Comparison of ENCODE assay signal across 20 cellular contexts in the genomic region with DNA sequence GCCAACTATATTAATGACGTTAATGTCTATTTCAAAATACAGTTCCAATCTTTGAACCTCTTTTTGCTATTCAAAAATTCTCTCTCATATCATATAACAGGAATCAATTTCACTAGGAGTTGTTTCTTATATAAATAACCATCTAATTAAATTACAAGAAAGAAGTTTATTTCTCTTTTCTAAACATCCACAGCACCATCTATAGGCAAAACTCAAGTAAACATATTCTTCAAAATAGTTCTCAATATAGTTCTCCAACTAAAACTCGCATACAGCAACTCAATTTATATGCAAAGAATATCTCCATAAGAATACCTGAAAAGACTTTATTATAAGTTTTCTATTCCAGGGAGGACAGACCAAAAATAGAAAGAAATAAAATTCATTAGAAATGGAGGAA.
DNase-seq lines count a peak whose midpoint lies in the region; ATAC-seq, FAIRE-seq and TF ChIP-seq lines count a peak whose summit lies in the region.
"Had no signal": no experiment of that assay in that cellular context is flagged by ENCODE, and none has a peak within 500 bp of the region (broad histone marks: within the 10 kb centered on the region; RNA-seq: fewer than 3 reads in every experiment).

No MANE protein-coding gene starts in this region.

- H3K9me3 ChIP-seq in SK-N-SH = no peaks in the 10 kb centered on the region
- no peaks in the 10 kb centered on the region for H3K9me3 ChIP-seq in OCI-LY7 (ENCODE audit: low read length)
- no peaks in the 10 kb centered on the region for H3K9me3 ChIP-seq in esophagus squamous epithelium
- H3K9me3 ChIP-seq: Caco-2, MG63 had no signal

- H3K9me2 ChIP-seq in SK-N-SH = no peaks in the 10 kb centered on the region
- no peaks in the 10 kb centered on the region for H3K9me2 ChIP-seq in OCI-LY7 (ENCODE audit: insufficient read depth, low read length)

- no peak overlapping the region for H2AFZ ChIP-seq in SK-N-SH (ENCODE audit: low read depth)
- H2AFZ ChIP-seq in OCI-LY7 (ENCODE audit: low read length) = no peak overlapping the region

- H3K79me2 ChIP-seq in SK-N-SH (ENCODE audit: insufficient read depth) (peaks cover 3% of the 10 kb centered on the region; the same call in 1 of the 2 replicates), OCI-LY7 (ENCODE audit: insufficient read depth, low read depth, low read length) (no peaks in the 10 kb centered on the region)

- TF ChIP-seq POLR2A in esophagus squamous epithelium (IDR thresholded peaks at IDR 0.05) = no peak

- DNase-seq in SK-N-SH (no peak), OCI-LY7 (ENCODE audit: low spot score) (no peak), frontal cortex (ENCODE audit: low spot score in 2 of 2) (no peak), esophagus squamous epithelium (lab: John Stamatoyannopoulos, UW) (no peak), NCI-H1417 (lab: John Stamatoyannopoulos, UW) (no peak), head of caudate nucleus (no peak)
- DNase-seq: 8988T, Caco-2, KBM-7, MG63, NCI-H1105 treated with DMSO at 0.1 percent for 48 hours, NCI-H1930, NCI-H2227 treated with DMSO at 0.1 percent for 48 hours, NCI-H524 treated with DMSO at 0.1 percent for 48 hours, T-helper 17 cell had no signal

- 0 out of 2 replicates have a peak, but pooled peaks have one; percentile 3 for TF ChIP-seq RAD21 in SK-N-SH (IDR thresholded peaks at IDR 0.05; ENCODE audit: low read length)

- H4K20me1 ChIP-seq in SK-N-SH (ENCODE audit: insufficient read depth) (no peaks in the 10 kb centered on the region; the same call in 1 of the 2 replicates), OCI-LY7 (ENCODE audit: insufficient read depth, low read length) (peaks cover 13% of the 10 kb centered on the region)

- TF ChIP-seq EP300 in SK-N-SH (IDR thresholded peaks at IDR 0.05; ENCODE audit: borderline replicate concordance in 1 of 2, low read depth in 1 of 2, low read length in 1 of 2) = no peak

- intact Hi-C loops in OCI-LY7 (cut with micrococcal nuclease; ENCODE audit: unreplicated experiment) (loop anchor here (5.0 kb wide), 1 partner anchor 37 kb away; no protein-coding TSS in a partner anchor), esophagus squamous epithelium (cut with DNase I) (no loop called here), head of caudate nucleus (cut with DNase I) (no loop called here)

- peaks cover 4% of the 10 kb centered on the region for H3F3A ChIP-seq in SK-N-SH (replicated peaks; ENCODE audit: insufficient read depth)

- H3K9ac ChIP-seq in SK-N-SH = no peak overlapping the region

- no TSS peak for BruUV-seq in OCI-LY7 (replicated peaks; lab: Mats Ljungman, UMichigan)

- WGBS in SK-N-SH (ENCODE audit: low lambda C conversion rate) = 95% methylated on average over 2 of the region's 2 CpGs
- WGBS in esophagus squamous epithelium, 2 donors = 86 to 90% methylated on average over 2 of the region's 2 CpGs

- H3K36me3 ChIP-seq in SK-N-SH (replicated peaks in 1 of 2; ENCODE audit: control insufficient read depth in 1 of 2, insufficient read depth in 2 of 2, low read length in 1 of 2) = peaks cover 95 to 96% of the 10 kb centered on the region in 2 experiments
- peaks cover 100% of the 10 kb centered on the region for H3K36me3 ChIP-seq in OCI-LY7 (ENCODE audit: insufficient read depth, low read length)
- peaks cover 0 to 100% (median 8%) of the 10 kb centered on the region in 3 donors for H3K36me3 ChIP-seq in esophagus squamous epithelium

- POLR2A ChIA-PET in SK-N-SH (lab: Yijun Ruan, JAX) (no interaction called here), OCI-LY7 (lab: Charles Lee) (interaction anchor here (0.7 kb wide), 1 partner anchor 221 kb away, joined by 3 read pairs; no protein-coding TSS in a partner anchor)

- no peak for ATAC-seq in SK-N-SH treated with all-trans-retinoic acid at 6 μM for 48 hours
- no peak for ATAC-seq in HG03135 (IDR thresholded peaks at IDR 0.05; ENCODE audit: unreplicated experiment)
- ATAC-seq: HCT116, Right ventricle myocardium inferior, T-helper 17 cell had no signal

- FAIRE-seq in frontal cortex (lab: Jason Lieb, UNC) = peak; percentile 24
- FAIRE-seq: GM12891 had no signal

- no peak overlapping the region for H3K27ac ChIP-seq in SK-N-SH (ENCODE audit: low read depth in 2 of 2, low read length in 1 of 2)
- no peak overlapping the region for H3K27ac ChIP-seq in OCI-LY7 (ENCODE audit: low read depth, low read length, poor library complexity, severe bottlenecking)
- H3K27ac ChIP-seq in esophagus squamous epithelium = no peak overlapping the region

- TF ChIP-seq CTCF in SK-N-SH (IDR thresholded peaks at IDR 0.05) = no peak; the same call in 1 of the 2 replicates
- TF ChIP-seq CTCF in OCI-LY7 (conservative IDR thresholded peaks at IDR 0.05; ENCODE audit: low read length) = peak; percentile 55
- no peak for TF ChIP-seq CTCF in esophagus squamous epithelium (IDR thresholded peaks at IDR 0.05)

- H3K4me2 ChIP-seq in SK-N-SH (no peak overlapping the region), OCI-LY7 (ENCODE audit: low read length) (no peak overlapping the region)

- H3K4me3 ChIP-seq in SK-N-SH (ENCODE audit: low read depth in 2 of 2, low read length in 1 of 2) (no peak overlapping the region), OCI-LY7 (ENCODE audit: low read depth, low read length, poor library complexity, severe bottlenecking) (no peak overlapping the region), esophagus squamous epithelium (no peak overlapping the region)
- H3K4me3 ChIP-seq: MG63 had no signal

- CTCF ChIA-PET in SK-N-SH (lab: Yijun Ruan, JAX) = interaction anchor here (0.7 kb wide), 1 partner anchor 19 kb away, joined by 3 read pairs; no protein-coding TSS in a partner anchor
- CTCF ChIA-PET in OCI-LY7 (lab: Charles Lee; ENCODE audit: unreplicated experiment) = no interaction called here

- H3K4me1 ChIP-seq in SK-N-SH (ENCODE audit: control insufficient read depth in 1 of 2, insufficient read depth in 2 of 2, low read depth in 1 of 2, low read length in 1 of 2) (no peaks in the 10 kb centered on the region; a peak in 1 of 4 replicates), OCI-LY7 (ENCODE audit: insufficient read depth, low read length, poor library complexity, severe bottlenecking) (no peaks in the 10 kb centered on the region), esophagus squamous epithelium (no peaks in the 10 kb centered on the region)
- H3K4me1 ChIP-seq: Caco-2 had no signal

- H3K27me3 ChIP-seq in SK-N-SH (ENCODE audit: insufficient read depth) (no peaks in the 10 kb centered on the region), esophagus squamous epithelium (no peaks in the 10 kb centered on the region)
- H3K27me3 ChIP-seq: MG63 had no signal

TF ChIP-seq in SK-N-SH, 30 proteins besides CTCF, POLR2A, EP300 and RAD21 (continues in another document):
- TF ChIP-seq POLR2AphosphoS5 (IDR thresholded peaks at IDR 0.05; ENCODE audit: low read depth, low read length) (no peak), SMC3 (IDR thresholded peaks at IDR 0.05; ENCODE audit: low read depth, low read length) (no peak), NRF1 (IDR thresholded peaks at IDR 0.05; ENCODE audit: low read depth, low read length) (no peak), GABPA (IDR thresholded peaks at IDR 0.05; ENCODE audit: low read depth) (no peak), TEAD4 (IDR thresholded peaks at IDR 0.05; ENCODE audit: borderline replicate concordance, insufficient read depth) (no peak), SIN3A (IDR thresholded peaks at IDR 0.05; ENCODE audit: borderline replicate concordance, low read depth, low read length) (no peak), MXI1 (IDR thresholded peaks at IDR 0.05; ENCODE audit: low read depth, low read length) (no peak), YY1 (IDR thresholded peaks at IDR 0.05; ENCODE audit: low read depth) (no peak)
- TF ChIP-seq, protein P1, sequence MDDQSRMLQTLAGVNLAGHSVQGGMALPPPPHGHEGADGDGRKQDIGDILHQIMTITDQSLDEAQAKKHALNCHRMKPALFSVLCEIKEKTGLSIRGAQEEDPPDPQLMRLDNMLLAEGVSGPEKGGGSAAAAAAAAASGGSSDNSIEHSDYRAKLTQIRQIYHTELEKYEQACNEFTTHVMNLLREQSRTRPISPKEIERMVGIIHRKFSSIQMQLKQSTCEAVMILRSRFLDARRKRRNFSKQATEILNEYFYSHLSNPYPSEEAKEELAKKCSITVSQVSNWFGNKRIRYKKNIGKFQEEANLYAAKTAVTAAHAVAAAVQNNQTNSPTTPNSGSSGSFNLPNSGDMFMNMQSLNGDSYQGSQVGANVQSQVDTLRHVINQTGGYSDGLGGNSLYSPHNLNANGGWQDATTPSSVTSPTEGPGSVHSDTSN (IDR thresholded peaks at IDR 0.05) = no peak
- TF ChIP-seq, protein P2, sequence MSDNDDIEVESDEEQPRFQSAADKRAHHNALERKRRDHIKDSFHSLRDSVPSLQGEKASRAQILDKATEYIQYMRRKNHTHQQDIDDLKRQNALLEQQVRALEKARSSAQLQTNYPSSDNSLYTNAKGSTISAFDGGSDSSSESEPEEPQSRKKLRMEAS (IDR thresholded peaks at IDR 0.05; ENCODE audit: low read depth) = no peak

TF ChIP-seq in SK-N-SH treated with all-trans-retinoic acid at 6 μM for 48 hours, 23 proteins besides CTCF, POLR2A, EP300 and RAD21:
- TF ChIP-seq CSDC2 (CRISPR knock-in tag; IDR thresholded peaks at IDR 0.05) (no peak), SNAI2 (CRISPR knock-in tag; IDR thresholded peaks at IDR 0.05) (no peak)
